Comparison of ENCODE assay signal across 7 cellular contexts in the genomic region with DNA sequence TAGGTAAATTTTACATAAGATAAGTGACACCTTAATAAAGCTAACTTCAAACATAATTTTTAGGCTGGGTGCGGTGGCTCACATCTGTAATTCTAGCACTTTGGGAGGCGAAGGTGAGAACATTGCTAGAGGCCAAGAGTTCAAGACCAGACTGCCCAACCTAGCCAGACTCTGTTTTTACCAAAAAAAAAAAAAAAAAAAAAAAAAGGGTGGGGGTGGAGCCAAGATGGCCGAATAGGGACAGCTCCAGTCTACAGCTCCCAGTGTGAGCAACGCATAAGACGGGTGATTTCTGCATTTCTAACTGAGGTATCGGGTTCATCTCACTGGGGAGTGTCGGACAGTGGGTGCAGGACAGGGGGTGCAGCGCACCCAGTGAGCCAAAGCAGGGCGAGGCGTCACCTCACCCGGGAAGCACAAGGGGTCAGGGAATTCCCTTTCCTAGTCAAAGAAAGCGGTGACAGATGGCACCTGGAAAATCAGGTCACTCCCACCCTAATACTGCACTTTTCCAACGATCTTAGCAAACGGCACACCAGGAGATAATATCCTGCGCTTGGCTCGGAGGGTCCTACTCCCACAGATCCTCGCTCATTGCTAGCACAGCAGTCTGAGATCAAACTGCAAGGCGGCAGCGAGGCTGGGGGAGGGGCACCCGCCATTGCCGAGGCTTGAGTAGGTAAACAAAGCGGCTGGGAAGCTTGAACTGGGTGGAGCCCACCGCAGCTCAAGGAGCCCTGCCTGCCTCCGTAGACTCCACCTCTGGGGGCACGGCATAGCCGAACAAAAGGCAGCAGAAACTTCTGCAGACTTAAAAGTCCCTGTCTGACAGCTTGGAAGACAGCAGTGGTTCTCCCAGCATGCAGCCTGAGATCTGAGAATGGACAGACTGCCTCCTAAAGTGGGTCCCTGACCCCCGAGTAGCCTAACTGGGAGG. TPM values are rescaled to one million over a fixed set of nuclear protein-coding genes. Genes with fewer than 3 reads are reported as not detected.
DNase-seq lines count a peak whose midpoint lies in the region; TF ChIP-seq lines count a peak whose summit lies in the region.
"Not testable (repeated sequence)": the region's sequence is repeated elsewhere in the genome, so short reads cannot be mapped to it uniquely, and the experiment has no call there.

No MANE protein-coding gene starts in this region.

- POLR2A ChIA-PET in activated CD4-positive, alpha-beta memory T cell treated with anti-CD3 and anti-CD28 coated beads for 36 hours (lab: Charles Lee): interaction anchor here (0.6 to 0.7 kb wide), 2 partner anchors 16 to 780 kb away, joined by 3 read pairs; no protein-coding TSS in a partner anchor
- POLR2A ChIA-PET in MCF 10A (lab: Yijun Ruan, JAX): interaction anchor here (0.9 to 1.3 kb wide), 2 partner anchors 11 to 12 kb away, joined by 3 to 4 read pairs; no protein-coding TSS in a partner anchor

- not testable (repeated sequence) for H3K36me3 Mint-ChIP-seq in activated CD4-positive, alpha-beta memory T cell treated with anti-CD3 and anti-CD28 coated beads for 36 hours; MCF 10A (ENCODE audit: insufficient read depth, unreplicated experiment)

- H3K9me3 Mint-ChIP-seq in activated CD4-positive, alpha-beta memory T cell treated with anti-CD3 and anti-CD28 coated beads for 36 hours; MCF 10A (ENCODE audit: unreplicated experiment): not testable (repeated sequence)

- not testable (repeated sequence) for TF ChIP-seq CTCF in MCF 10A (IDR thresholded peaks at IDR 0.05; ENCODE audit: unreplicated experiment); fibroblast of the aortic adventitia (IDR thresholded peaks at IDR 0.05; ENCODE audit: insufficient read depth, low read length); lower leg skin (IDR thresholded peaks at IDR 0.05)

- intact Hi-C loops in activated CD4-positive, alpha-beta memory T cell treated with anti-CD3 and anti-CD28 coated beads for 36 hours (cut with micrococcal nuclease); MCF 10A (cut with micrococcal nuclease); lower leg skin (cut with DNase I; ENCODE audit: low total_unique reads): not testable (repeated sequence)

- 36 to 42% methylated on average over 26 to 27 of the region's 27 CpGs for WGBS in lower leg skin, 2 donors

- H3K4me1 Mint-ChIP-seq in activated CD4-positive, alpha-beta memory T cell treated with anti-CD3 and anti-CD28 coated beads for 36 hours (ENCODE audit: low read depth): peaks cover 24% of the 10 kb centered on the region
- H3K4me1 Mint-ChIP-seq in MCF 10A (ENCODE audit: insufficient read depth, unreplicated experiment): not testable (repeated sequence)

- H3K4me3 Mint-ChIP-seq in activated CD4-positive, alpha-beta memory T cell treated with anti-CD3 and anti-CD28 coated beads for 36 hours: peak overlapping the region; percentile 65
- peak overlapping the region; percentile 88 for H3K4me3 Mint-ChIP-seq in MCF 10A (ENCODE audit: unreplicated experiment)

- TF ChIP-seq POLR2A in lower leg skin (IDR thresholded peaks at IDR 0.05): not testable (repeated sequence)

- H3K36me3 ChIP-seq in H7 (replicated peaks; ENCODE audit: control insufficient read depth, insufficient read depth, low read length): not testable (repeated sequence)

- not testable (repeated sequence) for H3K27me3 Mint-ChIP-seq in activated CD4-positive, alpha-beta memory T cell treated with anti-CD3 and anti-CD28 coated beads for 36 hours; MCF 10A (ENCODE audit: insufficient read depth, unreplicated experiment)

- DNase-seq in H7; activated CD4-positive, alpha-beta memory T cell treated with anti-CD3 and anti-CD28 coated beads for 36 hours; MCF 10A (ENCODE audit: unreplicated experiment); fibroblast of the aortic adventitia (ENCODE audit: low read depth); lower leg skin (ENCODE audit: low spot score in 2 of 2): not testable (repeated sequence)
- peak; percentile 48 for DNase-seq in NCI-H748 (lab: John Stamatoyannopoulos, UW; ENCODE audit: unreplicated experiment)
- DNase-seq in retina: peak; percentile 21

- H3K4me3 ChIP-seq in H7 (ENCODE audit: insufficient read depth, low read depth, low read length): peak overlapping the region; percentile 48
- peak overlapping the region; percentile 31 for H3K4me3 ChIP-seq in fibroblast of the aortic adventitia (ENCODE audit: low read depth, low read length)
- peak overlapping the region; percentile 23 for H3K4me3 ChIP-seq in lower leg skin (ENCODE audit: low read depth, poor library complexity, severe bottlenecking)

- H3K27ac Mint-ChIP-seq in activated CD4-positive, alpha-beta memory T cell treated with anti-CD3 and anti-CD28 coated beads for 36 hours; MCF 10A (ENCODE audit: low read depth, unreplicated experiment): not testable (repeated sequence)

- H3K27me3 ChIP-seq in H7 (ENCODE audit: control insufficient read depth, insufficient read depth, low read length): not testable (repeated sequence)

- CTCF ChIA-PET in activated CD4-positive, alpha-beta memory T cell treated with anti-CD3 and anti-CD28 coated beads for 36 hours (lab: Charles Lee): not testable (repeated sequence)
- CTCF ChIA-PET in MCF 10A (lab: Yijun Ruan, JAX): interaction anchor here (0.7 to 1.4 kb wide), 3 partner anchors 11 to 23 kb away, joined by 3 to 5 read pairs (median 3); no protein-coding TSS in a partner anchor

- BruUV-seq in MCF 10A (replicated peaks; lab: Mats Ljungman, UMichigan): not testable (repeated sequence)

RNA-seq across cellular contexts. Expression of gene GCH1, which starts 32.2 kb away (rescaled TPM):
- 5.5 and 12.1 TPM in 2 replicates for total RNA-seq in H7 (2014; rRNA removed; shearing (Covaris generic))
- 10 to 100 TPM; 40.8 to 42.3 TPM for total RNA-seq in activated CD4-positive, alpha-beta memory T cell treated with anti-CD3 and anti-CD28 coated beads for 36 hours
- total RNA-seq in MCF 10A (2022) (7.1 and 8.6 TPM in 2 replicates), fibroblast of the aortic adventitia (ENCODE audit: low replicate concordance) (1.9 and 2.3 TPM in 2 replicates), lower leg skin (10 to 100 TPM in 3 of 4 donors, 1 to 10 TPM in 1; 9.5 to 24.1 (median 15.4) TPM)
